13 cellular contexts compared by ENCODE assay signal in genomic region chr16:46852130-46852529, GRCh38. TPM values are rescaled to one million over a fixed set of nuclear protein-coding genes. Genes with fewer than 3 reads are reported as not detected.
A peak's percentile ranks its signal among the peaks of the same experiment; 100 is the strongest.
DNase-seq lines count a peak whose midpoint lies in the region; ATAC-seq and TF ChIP-seq lines count a peak whose summit lies in the region.
"Had no signal": no experiment of that assay in that cellular context is flagged by ENCODE, and none has a peak within 500 bp of the region (broad histone marks: within the 10 kb centered on the region; RNA-seq: fewer than 3 reads in every experiment).

No MANE protein-coding gene starts in this region.

- H3K27me3 Mint-ChIP-seq in activated naive CD8-positive, alpha-beta T cell treated with anti-CD3 and anti-CD28 coated beads, Interleukin-2, amount 50 U/mL, for 24 hours = peaks cover 8% of the 10 kb centered on the region
- H3K27me3 Mint-ChIP-seq in activated naive CD8-positive, alpha-beta T cell treated with anti-CD3 and anti-CD28 coated beads for 36 hours = peaks cover 13% of the 10 kb centered on the region
- no peaks in the 10 kb centered on the region for H3K27me3 Mint-ChIP-seq in mesothelial cell of epicardium (ENCODE audit: low read depth)
- H3K27me3 Mint-ChIP-seq in stimulated activated naive B cell treated with anti-CD40 and anti-IgM and Interleukin-4, amounts not matched to agents 10 μg/mL and 1 μg/mL and 100 μg/mL, for 72 hours = no peaks in the 10 kb centered on the region

- peak overlapping the region; percentile 17 for H3K27ac Mint-ChIP-seq in activated naive CD8-positive, alpha-beta T cell treated with anti-CD3 and anti-CD28 coated beads, Interleukin-2, amount 50 U/mL, for 24 hours
- no peak overlapping the region for H3K27ac Mint-ChIP-seq in activated naive CD8-positive, alpha-beta T cell treated with anti-CD3 and anti-CD28 coated beads for 36 hours
- H3K27ac Mint-ChIP-seq in mesothelial cell of epicardium = peak overlapping the region; percentile 90
- H3K27ac Mint-ChIP-seq in stimulated activated naive B cell treated with anti-CD40 and anti-IgM and Interleukin-4, amounts not matched to agents 10 μg/mL and 1 μg/mL and 100 μg/mL, for 72 hours = peak overlapping the region; percentile 38
- H3K27ac Mint-ChIP-seq: CD4-positive, CD25-positive, alpha-beta regulatory T cell had no signal

- no peaks in the 10 kb centered on the region for H3K4me1 Mint-ChIP-seq in activated naive CD8-positive, alpha-beta T cell treated with anti-CD3 and anti-CD28 coated beads, Interleukin-2, amount 50 U/mL, for 24 hours
- no peaks in the 10 kb centered on the region for H3K4me1 Mint-ChIP-seq in activated naive CD8-positive, alpha-beta T cell treated with anti-CD3 and anti-CD28 coated beads for 36 hours
- H3K4me1 Mint-ChIP-seq in mesothelial cell of epicardium = peaks cover 46% of the 10 kb centered on the region
- peaks cover 5 to 9% of the 10 kb centered on the region in 2 donors for H3K4me1 Mint-ChIP-seq in stimulated activated naive B cell treated with anti-CD40 and anti-IgM and Interleukin-4, amounts not matched to agents 10 μg/mL and 1 μg/mL and 100 μg/mL, for 72 hours
- H3K4me1 Mint-ChIP-seq: CD4-positive, CD25-positive, alpha-beta regulatory T cell had no signal

- TF ChIP-seq CTCF in mesothelial cell of epicardium (IDR thresholded peaks at IDR 0.05; ENCODE audit: unreplicated experiment) = no peak

- no peak for ATAC-seq in activated naive CD8-positive, alpha-beta T cell treated with anti-CD3 and anti-CD28 coated beads, Interleukin-2, amount 50 U/mL, for 24 hours
- no peak for ATAC-seq in stimulated activated naive B cell treated with anti-CD40 and anti-IgM and Interleukin-4, amounts not matched to agents 10 μg/mL and 1 μg/mL and 100 μg/mL, for 72 hours (replicated peaks)
- no peak for ATAC-seq in GM21529 (IDR thresholded peaks at IDR 0.05; ENCODE audit: unreplicated experiment)
- ATAC-seq: GM12878, HCT116 had no signal

- H3K9me3 Mint-ChIP-seq in activated naive CD8-positive, alpha-beta T cell treated with anti-CD3 and anti-CD28 coated beads, Interleukin-2, amount 50 U/mL, for 24 hours = no peaks in the 10 kb centered on the region
- H3K9me3 Mint-ChIP-seq in activated naive CD8-positive, alpha-beta T cell treated with anti-CD3 and anti-CD28 coated beads for 36 hours = no peaks in the 10 kb centered on the region
- H3K9me3 Mint-ChIP-seq in mesothelial cell of epicardium = no peaks in the 10 kb centered on the region
- no peaks in the 10 kb centered on the region for H3K9me3 Mint-ChIP-seq in stimulated activated naive B cell treated with anti-CD40 and anti-IgM and Interleukin-4, amounts not matched to agents 10 μg/mL and 1 μg/mL and 100 μg/mL, for 72 hours
- H3K9me3 Mint-ChIP-seq: CD4-positive, CD25-positive, alpha-beta regulatory T cell had no signal

- no peaks in the 10 kb centered on the region for H3K36me3 Mint-ChIP-seq in activated naive CD8-positive, alpha-beta T cell treated with anti-CD3 and anti-CD28 coated beads, Interleukin-2, amount 50 U/mL, for 24 hours (ENCODE audit: low read depth)
- no peaks in the 10 kb centered on the region for H3K36me3 Mint-ChIP-seq in activated naive CD8-positive, alpha-beta T cell treated with anti-CD3 and anti-CD28 coated beads for 36 hours
- H3K36me3 Mint-ChIP-seq in mesothelial cell of epicardium = no peaks in the 10 kb centered on the region
- H3K36me3 Mint-ChIP-seq in stimulated activated naive B cell treated with anti-CD40 and anti-IgM and Interleukin-4, amounts not matched to agents 10 μg/mL and 1 μg/mL and 100 μg/mL, for 72 hours = no peaks in the 10 kb centered on the region
- H3K36me3 Mint-ChIP-seq: CD4-positive, CD25-positive, alpha-beta regulatory T cell had no signal

- H3K4me3 Mint-ChIP-seq in activated naive CD8-positive, alpha-beta T cell treated with anti-CD3 and anti-CD28 coated beads, Interleukin-2, amount 50 U/mL, for 24 hours = no peak overlapping the region
- H3K4me3 Mint-ChIP-seq in activated naive CD8-positive, alpha-beta T cell treated with anti-CD3 and anti-CD28 coated beads for 36 hours = no peak overlapping the region
- H3K4me3 Mint-ChIP-seq in mesothelial cell of epicardium = no peak overlapping the region
- H3K4me3 Mint-ChIP-seq in stimulated activated naive B cell treated with anti-CD40 and anti-IgM and Interleukin-4, amounts not matched to agents 10 μg/mL and 1 μg/mL and 100 μg/mL, for 72 hours = no peak overlapping the region
- H3K4me3 Mint-ChIP-seq: CD4-positive, CD25-positive, alpha-beta regulatory T cell had no signal

- no peak for DNase-seq in activated naive CD8-positive, alpha-beta T cell treated with anti-CD3 and anti-CD28 coated beads, Interleukin-2, amount 50 U/mL, for 24 hours
- no peak for DNase-seq in activated naive CD8-positive, alpha-beta T cell treated with anti-CD3 and anti-CD28 coated beads for 36 hours
- peak; percentile 1 for DNase-seq in RPMI8226
- DNase-seq in mesothelial cell of epicardium (ENCODE audit: low spot score in 2 of 2, unreplicated experiment in 2 of 2) = no peak
- DNase-seq in stimulated activated naive B cell treated with anti-CD40 and anti-IgM and Interleukin-4, amounts not matched to agents 10 μg/mL and 1 μg/mL and 100 μg/mL, for 72 hours = no peak
- DNase-seq in stimulated activated CD4-positive, alpha-beta T cell treated with anti-CD3 and anti-CD28 coated beads, Interleukin-15, amount 100 ng/mL, for 24 hours = no peak
- no peak for DNase-seq in NCI-H446 treated with DMSO at 0.1 percent for 48 hours (lab: John Stamatoyannopoulos, UW)
- DNase-seq: ACHN; CD4-positive, CD25-positive, alpha-beta regulatory T cell; DMS53 had no signal

RNA-seq across cellular contexts. Expression of gene C16orf87, which starts 21.1 kb away (rescaled TPM):
- 10 to 100 TPM; 16.5 to 17.9 TPM for total RNA-seq in activated naive CD8-positive, alpha-beta T cell treated with anti-CD3 and anti-CD28 coated beads for 36 hours
- total RNA-seq in mesothelial cell of epicardium = 28.2 to 29.5 TPM (median 28.6 TPM) in 3 replicates

RNA-seq across cellular contexts. Expression of gene GPT2, which starts 32.0 kb away (rescaled TPM):
- 10 to 100 TPM; 33.2 to 35.8 TPM for total RNA-seq in activated naive CD8-positive, alpha-beta T cell treated with anti-CD3 and anti-CD28 coated beads for 36 hours
- total RNA-seq in mesothelial cell of epicardium = 28.0 to 35.0 TPM (median 30.6 TPM) in 3 replicates
